In the genomic region with DNA sequence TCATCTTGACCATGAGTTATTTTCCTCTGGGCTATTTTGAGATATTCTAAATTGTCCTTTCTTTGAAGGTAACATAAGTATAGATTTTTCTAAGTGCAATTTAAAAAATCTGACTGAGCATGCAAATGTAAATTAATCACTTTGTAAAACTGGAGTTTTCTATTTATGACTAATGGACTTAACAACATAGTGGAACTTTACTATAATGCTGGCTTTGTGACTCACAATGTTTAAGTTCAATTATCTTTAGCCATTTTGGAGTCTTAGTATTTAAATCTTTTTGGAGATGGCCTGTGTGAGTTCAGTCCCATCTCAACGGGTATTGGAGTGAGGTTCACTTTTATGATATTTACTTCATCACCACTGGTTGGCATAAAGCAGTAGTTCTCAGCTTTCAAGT, we compare ENCODE assay signal across 25 cellular contexts. TPM values are rescaled to one million over a fixed set of nuclear protein-coding genes. Genes with fewer than 3 reads are reported as not detected.
DNase-seq lines count a peak whose midpoint lies in the region; ATAC-seq, FAIRE-seq and TF ChIP-seq lines count a peak whose summit lies in the region.
"Had no signal": no experiment of that assay in that cellular context is flagged by ENCODE, and none has a peak within 500 bp of the region (broad histone marks: within the 10 kb centered on the region; RNA-seq: fewer than 3 reads in every experiment).

No MANE protein-coding gene starts in this region.

- no peaks in the 10 kb centered on the region for H3K79me2 ChIP-seq in HepG2 (ENCODE audit: insufficient read depth, low read length)

- no peak overlapping the region for H3K9ac ChIP-seq in HepG2 (ENCODE audit: insufficient read depth, low read depth, low read length)
- H3K9ac ChIP-seq: BLaER1 treated with 17β-estradiol and CSF1 and Interleukin-3, amounts not matched to agents 10 nM and 100 nM had no signal

- intact Hi-C loops in HepG2 (cut with micrococcal nuclease; ENCODE audit: unreplicated experiment) (no loop called here), esophagus squamous epithelium (cut with DNase I) (no loop called here)

- H3K9me3 ChIP-seq in HepG2 (ENCODE audit: low read length) (no peaks in the 10 kb centered on the region), esophagus squamous epithelium (no peaks in the 10 kb centered on the region)

- no TSS peak for BruUV-seq in HepG2 (replicated peaks; lab: Mats Ljungman, UMichigan)

- H3K4me3 Mint-ChIP-seq in HFFc6, result no peak overlapping the region
- H3K4me3 Mint-ChIP-seq: CD4-positive, alpha-beta T cell had no signal

- no peaks in the 10 kb centered on the region for H3K27me3 Mint-ChIP-seq in HFFc6 (ENCODE audit: insufficient read depth)
- H3K27me3 Mint-ChIP-seq: CD4-positive, alpha-beta T cell had no signal

- no peaks in the 10 kb centered on the region for H3K27me3 ChIP-seq in bronchial epithelial cell (ENCODE audit: control insufficient read depth, insufficient read depth, low read length)
- H3K27me3 ChIP-seq in HepG2 (ENCODE audit: control insufficient read depth in 1 of 2, insufficient read depth in 2 of 2, low read length in 2 of 2), result no peaks in the 10 kb centered on the region
- no peaks in the 10 kb centered on the region for H3K27me3 ChIP-seq in esophagus squamous epithelium
- H3K27me3 ChIP-seq: BLaER1 treated with 17β-estradiol and CSF1 and Interleukin-3, amounts not matched to agents 10 nM and 100 nM had no signal

- ATAC-seq in HepG2 (no peak), GM21576 (IDR thresholded peaks at IDR 0.05; ENCODE audit: unreplicated experiment) (no peak)
- ATAC-seq: Panc1 had no signal

- no peak for TF ChIP-seq RAD21 in HepG2 (CRISPR knock-in tag; IDR thresholded peaks at IDR 0.05)

- CTCF ChIA-PET in HepG2 (lab: Yijun Ruan, JAX; ENCODE audit: low intra/inter-chr PET ratio, low total read pairs), result no interaction called here

- H3K36me3 ChIP-seq in bronchial epithelial cell (ENCODE audit: control insufficient read depth, insufficient read depth, low read length) (peaks cover 1% of the 10 kb centered on the region), HepG2 (replicated peaks in 1 of 2; ENCODE audit: control insufficient read depth in 1 of 2, insufficient read depth in 2 of 2, low read length in 2 of 2) (peaks cover 3 to 16% of the 10 kb centered on the region in 2 experiments), esophagus squamous epithelium (peaks cover 0 to 20% (median 0%) of the 10 kb centered on the region in 3 donors)

- FAIRE-seq in bronchial epithelial cell (lab: Jason Lieb, UNC) (no peak), HepG2 (lab: Jason Lieb, UNC) (no peak)
- FAIRE-seq: A204.1, GM12891, H54 had no signal

- in situ Hi-C loops in HepG2 (cut with HindIII; ENCODE audit: extremely low pct_ligation_motif_present, low pct_unique_long_range_greater_than_20kb), result no loop called here

- 72% methylated on average over 1 of the region's 1 CpG for WGBS in HepG2 (ENCODE audit: low lambda C conversion rate)
- WGBS in esophagus squamous epithelium, 2 donors, result 25 to 29% methylated on average over 1 of the region's 1 CpG

- DNase-seq in COLO829 (ENCODE audit: low spot score) (peak; percentile 43), HFFc6 (peak; percentile 32), bronchial epithelial cell (ENCODE audit: low read depth) (peak; percentile 48), iris pigment epithelial cell (ENCODE audit: low read depth) (peak; percentile 13), HepG2 (ENCODE audit: low spot score) (no peak), AG08396 (ENCODE audit: low spot score) (no peak), esophagus squamous epithelium (lab: John Stamatoyannopoulos, UW) (no peak)
- DNase-seq: AML-193; CD4-positive, alpha-beta T cell; COR-L47; GDM1; NCI-H1048; NCI-H1417; NCI-H1694; NCI-H2029 treated with DMSO at 0.1 percent for 48 hours; NCI-H446 treated with DMSO at 0.1 percent for 48 hours; NCI-H526 treated with DMSO at 0.1 percent for 48 hours; SHP77 treated with DMSO at 0.1 percent for 48 hours had no signal

- no peaks in the 10 kb centered on the region for H3K9me3 Mint-ChIP-seq in HFFc6
- H3K9me3 Mint-ChIP-seq: CD4-positive, alpha-beta T cell had no signal

- H3K27ac ChIP-seq in HepG2 (ENCODE audit: extremely low read length, insufficient read depth, low read length), result no peak overlapping the region
- H3K27ac ChIP-seq in esophagus squamous epithelium, result no peak overlapping the region
- H3K27ac ChIP-seq: BLaER1 treated with 17β-estradiol and CSF1 and Interleukin-3, amounts not matched to agents 10 nM and 100 nM had no signal

- TF ChIP-seq EP300 in HepG2 (IDR thresholded peaks at IDR 0.05; ENCODE audit: low read depth in 2 of 2, low read length in 2 of 2), result no peak
- TF ChIP-seq EP300 in HepG2 (CRISPR knock-in tag; IDR thresholded peaks at IDR 0.05; ENCODE audit: borderline replicate concordance), result no peak

- H3K4me2 ChIP-seq in HepG2 (ENCODE audit: low read depth, low read length), result no peak overlapping the region
- H3K4me2 ChIP-seq: BLaER1 treated with 17β-estradiol and CSF1 and Interleukin-3, amounts not matched to agents 10 nM and 100 nM had no signal

- H4K20me1 ChIP-seq in HepG2 (ENCODE audit: insufficient read depth, low read length), result no peaks in the 10 kb centered on the region
- H4K20me1 ChIP-seq: BLaER1 treated with 17β-estradiol and CSF1 and Interleukin-3, amounts not matched to agents 10 nM and 100 nM had no signal

- H3K27ac Mint-ChIP-seq in HFFc6, result peak overlapping the region; percentile 38
- H3K27ac Mint-ChIP-seq: CD4-positive, alpha-beta T cell had no signal

- no peak overlapping the region for H2AFZ ChIP-seq in HepG2 (ENCODE audit: low read length)

- peaks cover 5% of the 10 kb centered on the region; the same call in 1 of the 2 replicates for H3K36me3 Mint-ChIP-seq in HFFc6 (ENCODE audit: low read depth)

- TF ChIP-seq POLR2A in HepG2 (IDR thresholded peaks at IDR 0.05; ENCODE audit: insufficient read depth in 1 of 2, low read depth in 2 of 2, low read length in 2 of 2) (no peak), esophagus squamous epithelium (IDR thresholded peaks at IDR 0.05) (no peak)

- H3K4me1 ChIP-seq in HepG2 (ENCODE audit: insufficient read depth, low read length) (no peaks in the 10 kb centered on the region), esophagus squamous epithelium (peaks cover 0 to 10% (median 3%) of the 10 kb centered on the region in 3 donors)

- no peak overlapping the region for H3K4me3 ChIP-seq in bronchial epithelial cell (ENCODE audit: low read depth, low read length)
- no peak overlapping the region for H3K4me3 ChIP-seq in HepG2 (replicated peaks in 1 of 3; ENCODE audit: insufficient read depth in 1 of 3, low read depth in 2 of 3, low read length in 3 of 3)
- H3K4me3 ChIP-seq in esophagus squamous epithelium, result no peak overlapping the region
- H3K4me3 ChIP-seq: BLaER1 treated with 17β-estradiol and CSF1 and Interleukin-3, amounts not matched to agents 10 nM and 100 nM had no signal

- H3K4me1 Mint-ChIP-seq in HFFc6 (ENCODE audit: low read depth), result peaks cover 19% of the 10 kb centered on the region

- no peak for TF ChIP-seq CTCF in HFFc6 (IDR thresholded peaks at IDR 0.05)
- TF ChIP-seq CTCF in bronchial epithelial cell (IDR thresholded peaks at IDR 0.05; ENCODE audit: insufficient read depth, low read length, severe bottlenecking), result no peak
- no peak for TF ChIP-seq CTCF in HepG2 (CRISPR knock-in tag; IDR thresholded peaks at IDR 0.05)
- TF ChIP-seq CTCF in esophagus squamous epithelium (IDR thresholded peaks at IDR 0.05), result no peak

- POLR2A ChIA-PET in HepG2 (lab: Yijun Ruan, JAX), result no interaction called here

TF ChIP-seq in HepG2, 621 proteins besides CTCF, POLR2A, EP300 and RAD21 (continues in another document):
- TF ChIP-seq ZSCAN30 (CRISPR knock-in tag; IDR thresholded peaks at IDR 0.05) (no peak), THAP11 (CRISPR knock-in tag; IDR thresholded peaks at IDR 0.05) (no peak), ZZZ3 (CRISPR knock-in tag; IDR thresholded peaks at IDR 0.05; ENCODE audit: borderline replicate concordance) (no peak)

RNA-seq across cellular contexts. Expression of gene NOSTRIN, which starts 35.2 kb away (rescaled TPM):
- total RNA-seq in HFFc6 (2021; fragmentation: NEBNext Ultra II Directional; extraction: Animal tissue kit (Norgen Biotek cat#: 25700)), result not detected
- total RNA-seq in bronchial epithelial cell (0.26 and 0.64 TPM in 2 replicates), HepG2 (2016; rRNA removed; fragmentation: Illumina TruSeq; extraction: Trizol) (0.22 TPM in 1 of 2 replicates, not detected in the other), esophagus squamous epithelium (10 to 100 TPM in 1 of 4 donors, 1 to 10 TPM in 2, under 1 TPM in 1; 0.76 to 15.6 (median 4.2) TPM)
- 0.09 TPM in 1 of 2 replicates, not detected in the other for total RNA-seq in HepG2 (2016; cell fraction: cytosol; rRNA removed; fragmentation: Illumina TruSeq; extraction: Trizol; ENCODE audit: low read depth)
- total RNA-seq in HepG2 (2016; cell fraction: insoluble cytoplasmic fraction; rRNA removed; fragmentation: Illumina TruSeq; extraction: Trizol), result 0.15 TPM in 1 of 2 replicates, not detected in the other
- total RNA-seq in HepG2 (2016; cell fraction: membrane; rRNA removed; fragmentation: Illumina TruSeq; extraction: Trizol), result 0.22 TPM in 1 of 2 replicates, not detected in the other
- 0.41 TPM in 1 of 2 replicates, not detected in the other for total RNA-seq in HepG2 (2016; cell fraction: nucleus; rRNA removed; fragmentation: Illumina TruSeq; extraction: Trizol)
- 0.10 and 0.22 TPM in 2 replicates for polyA plus RNA-seq in HepG2 (2011; rRNA removed)
- 0.12 TPM in 1 of 2 replicates, not detected in the other for polyA plus RNA-seq in HepG2 (2011; cell fraction: cytosol; rRNA removed)
- polyA plus RNA-seq in HepG2 (2011; cell fraction: nucleus; rRNA removed), result 0.07 TPM in 1 of 2 replicates, not detected in the other
- polyA plus RNA-seq in HepG2 (2012), result 0.21 and 1.0 TPM in 2 replicates
- 0.17 TPM in 1 of 2 replicates, not detected in the other for polyA plus RNA-seq in HepG2 (2016; cell fraction: cytosol; fragmentation: Illumina TruSeq; extraction: Trizol; ENCODE audit: low read depth)
- polyA plus RNA-seq in HepG2 (2016; cell fraction: insoluble cytoplasmic fraction; fragmentation: Illumina TruSeq; extraction: Trizol; ENCODE audit: low read depth), result not detected in 2 replicates
- 0.25 TPM in 1 of 2 replicates, not detected in the other for polyA plus RNA-seq in HepG2 (2016; cell fraction: membrane; fragmentation: Illumina TruSeq; extraction: Trizol; ENCODE audit: low read depth)
- not detected in 2 replicates for polyA plus RNA-seq in HepG2 (2016; cell fraction: nucleus; fragmentation: Illumina TruSeq; extraction: Trizol; ENCODE audit: insufficient read depth, low read depth)
- 0.80 and 1.1 TPM in 2 replicates for polyA minus RNA-seq in HepG2 (2011; rRNA and poly(A)+ RNA removed; ENCODE audit: low replicate concordance)
- not detected in 2 replicates for polyA minus RNA-seq in HepG2 (2011; cell fraction: cytosol; rRNA and poly(A)+ RNA removed)
- polyA minus RNA-seq in HepG2 (2011; cell fraction: nucleus; rRNA and poly(A)+ RNA removed), result 0.90 and 1.9 TPM in 2 replicates
- total RNA-seq: Daoy had no signal

Comparison
In these comparisons a context has a peak if more than half of its experiments do, and no peak if none do; other contexts are left out.
1. DNase-seq: peak in COLO829 (single experiment), HFFc6 (single experiment), bronchial epithelial cell (single experiment) and iris pigment epithelial cell (single experiment); none in HepG2 (single experiment), AG08396 (single experiment) and esophagus squamous epithelium (single experiment).